Comparison of ENCODE assay signal across 8 cellular contexts in the genomic region with DNA sequence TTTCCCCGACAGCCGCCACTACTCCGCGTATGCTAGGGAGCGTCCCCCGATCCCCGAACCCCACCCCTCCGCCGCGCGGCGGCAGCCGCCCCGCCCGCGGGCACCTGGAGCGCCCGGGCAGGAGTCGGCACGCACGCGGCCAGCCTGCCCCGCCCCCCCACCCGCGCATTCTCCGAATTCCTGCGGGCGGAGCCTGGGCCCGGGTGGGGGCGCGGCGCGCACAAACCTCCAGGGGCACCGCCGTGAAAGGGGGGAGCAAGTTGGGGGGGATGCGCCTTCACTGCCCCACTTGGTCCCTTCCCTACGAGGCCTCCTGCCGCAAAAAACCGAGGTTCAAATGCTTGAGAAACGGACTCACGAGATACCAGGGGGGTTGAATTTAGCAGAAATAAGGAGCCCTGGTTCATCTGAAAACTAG. TPM values are rescaled to one million over a fixed set of nuclear protein-coding genes. Genes with fewer than 3 reads are reported as not detected.
DNase-seq lines count a peak whose midpoint lies in the region; ATAC-seq and TF ChIP-seq lines count a peak whose summit lies in the region.

No MANE protein-coding gene starts in this region.

- H3K27ac ChIP-seq in liver (ENCODE audit: low read depth in 1 of 2, low read length in 2 of 2) = peak overlapping the region; percentile 85 to 87
- peak overlapping the region in 1 of 2 donors; percentile 12 for H3K27ac ChIP-seq in testis

- H3K27me3 ChIP-seq in liver (ENCODE audit: control insufficient read depth in 4 of 4, insufficient read depth in 4 of 4, low read length in 3 of 4) (no peaks in the 10 kb centered on the region), testis (no peaks in the 10 kb centered on the region)

- TF ChIP-seq RAD21 in liver (IDR thresholded peaks at IDR 0.05) = no peak

- TF ChIP-seq POLR2A in testis (IDR thresholded peaks at IDR 0.05) = no peak

- intact Hi-C loops in testis (cut with DNase I; ENCODE audit: low total_unique reads) = no loop called here

- ATAC-seq in GM21447 (IDR thresholded peaks at IDR 0.05; ENCODE audit: unreplicated experiment) = no peak
- no peak for ATAC-seq in HG03457 (IDR thresholded peaks at IDR 0.05; ENCODE audit: unreplicated experiment)

- WGBS in liver = 1% methylated on average over 41 of the region's 41 CpGs
- 2 to 5% methylated on average over 10 to 34 of the region's 41 CpGs for WGBS in testis, 2 donors

- no peak for TF ChIP-seq CTCF in cardiac fibroblast (IDR thresholded peaks at IDR 0.05; ENCODE audit: low read depth, low read length)
- no peak for TF ChIP-seq CTCF in liver (IDR thresholded peaks at IDR 0.05; ENCODE audit: low read depth, low read length, missing input control)
- no peak for TF ChIP-seq CTCF in testis (IDR thresholded peaks at IDR 0.05)

- peak overlapping the region; percentile 85 to 89 for H3K4me3 ChIP-seq in cardiac fibroblast (replicated peaks in 1 of 2; ENCODE audit: low read depth in 2 of 2, low read length in 2 of 2)
- H3K4me3 ChIP-seq in liver (ENCODE audit: low read depth in 1 of 3, low read length in 3 of 3) = peak overlapping the region in 2 of 3 donors; percentile 88 to 97
- peak overlapping the region; percentile 63 to 75 for H3K4me3 ChIP-seq in testis

- H3K4me1 ChIP-seq in liver (ENCODE audit: control insufficient read depth in 4 of 4, insufficient read depth in 4 of 4, low read length in 3 of 4) (peaks cover 14 to 84% (median 57%) of the 10 kb centered on the region in 4 donors), testis (peaks cover 14% of the 10 kb centered on the region)

- H3K9ac ChIP-seq in liver (ENCODE audit: low read depth in 1 of 2, low read length in 2 of 2) = peak overlapping the region in 1 of 2 donors; percentile 57

- H3K36me3 ChIP-seq in liver (ENCODE audit: control insufficient read depth in 4 of 4, insufficient read depth in 3 of 4, low read depth in 1 of 4, low read length in 3 of 4) (no peaks in the 10 kb centered on the region), testis (ENCODE audit: low read depth, missing control alignments) (no peaks in the 10 kb centered on the region)

- peak; percentile 59 for DNase-seq in Caki2 (ENCODE audit: low read depth)
- DNase-seq in RKO (ENCODE audit: low spot score) = peak; percentile 41
- DNase-seq in cardiac fibroblast (ENCODE audit: low read depth in 2 of 2) = peak; percentile 34 to 56
- no peak for DNase-seq in testis
- no peak for DNase-seq in NCI-H187 (lab: John Stamatoyannopoulos, UW)

- in situ Hi-C loops in Caki2 (cut with HindIII; ENCODE audit: low pct_unique_long_range_greater_than_20kb, low sequenced_read_pairs) = no loop called here

- no peaks in the 10 kb centered on the region for H3K9me3 ChIP-seq in liver (ENCODE audit: control insufficient read depth in 4 of 4, low read length in 3 of 4)
- no peaks in the 10 kb centered on the region for H3K9me3 ChIP-seq in testis

TF ChIP-seq in liver, 16 proteins besides CTCF, POLR2A, EP300 and RAD21:
- TF ChIP-seq RXRA (IDR thresholded peaks at IDR 0.05) (no peak), NR2F2 (IDR thresholded peaks at IDR 0.05) (no peak), HNF4A (conservative IDR thresholded peaks at IDR 0.05) (no peak), EGR1 (IDR thresholded peaks at IDR 0.05; ENCODE audit: low read depth in 2 of 2) (no peak), JUND (IDR thresholded peaks at IDR 0.05) (no peak), YY1 (IDR thresholded peaks at IDR 0.05) (no peak), FOXA1 (IDR thresholded peaks at IDR 0.05) (no peak), FOXA2 (IDR thresholded peaks at IDR 0.05) (no peak), GABPA (IDR thresholded peaks at IDR 0.05 in 1 of 2, conservative IDR thresholded peaks at IDR 0.05 in 1 of 2) (no peak)
- TF ChIP-seq, protein P1, sequence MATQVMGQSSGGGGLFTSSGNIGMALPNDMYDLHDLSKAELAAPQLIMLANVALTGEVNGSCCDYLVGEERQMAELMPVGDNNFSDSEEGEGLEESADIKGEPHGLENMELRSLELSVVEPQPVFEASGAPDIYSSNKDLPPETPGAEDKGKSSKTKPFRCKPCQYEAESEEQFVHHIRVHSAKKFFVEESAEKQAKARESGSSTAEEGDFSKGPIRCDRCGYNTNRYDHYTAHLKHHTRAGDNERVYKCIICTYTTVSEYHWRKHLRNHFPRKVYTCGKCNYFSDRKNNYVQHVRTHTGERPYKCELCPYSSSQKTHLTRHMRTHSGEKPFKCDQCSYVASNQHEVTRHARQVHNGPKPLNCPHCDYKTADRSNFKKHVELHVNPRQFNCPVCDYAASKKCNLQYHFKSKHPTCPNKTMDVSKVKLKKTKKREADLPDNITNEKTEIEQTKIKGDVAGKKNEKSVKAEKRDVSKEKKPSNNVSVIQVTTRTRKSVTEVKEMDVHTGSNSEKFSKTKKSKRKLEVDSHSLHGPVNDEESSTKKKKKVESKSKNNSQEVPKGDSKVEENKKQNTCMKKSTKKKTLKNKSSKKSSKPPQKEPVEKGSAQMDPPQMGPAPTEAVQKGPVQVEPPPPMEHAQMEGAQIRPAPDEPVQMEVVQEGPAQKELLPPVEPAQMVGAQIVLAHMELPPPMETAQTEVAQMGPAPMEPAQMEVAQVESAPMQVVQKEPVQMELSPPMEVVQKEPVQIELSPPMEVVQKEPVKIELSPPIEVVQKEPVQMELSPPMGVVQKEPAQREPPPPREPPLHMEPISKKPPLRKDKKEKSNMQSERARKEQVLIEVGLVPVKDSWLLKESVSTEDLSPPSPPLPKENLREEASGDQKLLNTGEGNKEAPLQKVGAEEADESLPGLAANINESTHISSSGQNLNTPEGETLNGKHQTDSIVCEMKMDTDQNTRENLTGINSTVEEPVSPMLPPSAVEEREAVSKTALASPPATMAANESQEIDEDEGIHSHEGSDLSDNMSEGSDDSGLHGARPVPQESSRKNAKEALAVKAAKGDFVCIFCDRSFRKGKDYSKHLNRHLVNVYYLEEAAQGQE (IDR thresholded peaks at IDR 0.05) = no peak
TF ChIP-seq in liver: peak in this region for 0.

RNA-seq across cellular contexts. Expression of gene AJUBA, which starts 1.7 kb away (rescaled TPM):
- 109 and 119 TPM in 2 replicates for total RNA-seq in Caki2 (2014; rRNA removed; shearing (Covaris generic); ENCODE audit: low replicate concordance)
- total RNA-seq in liver (10 to 100 TPM; 15.9 to 34.9 TPM), testis (10 to 100 TPM; 11.3 to 11.9 TPM)
- polyA plus RNA-seq in liver (10 to 100 TPM; 15.5 to 23.4 TPM), testis (ENCODE audit: insufficient read depth, low read depth, low replicate concordance) (12.8 TPM)

RNA-seq across cellular contexts. Expression of gene HAUS4, which starts 23.8 kb away (rescaled TPM):
- 120 and 155 TPM in 2 replicates for total RNA-seq in Caki2 (2014; rRNA removed; shearing (Covaris generic); ENCODE audit: low replicate concordance)
- total RNA-seq in liver (10 to 100 TPM; 11.9 to 32.8 TPM), testis (10 to 100 TPM; 26.4 to 30.5 TPM)
- polyA plus RNA-seq in liver (1 to 10 TPM; 5.8 to 7.9 TPM), testis (ENCODE audit: insufficient read depth, low read depth, low replicate concordance) (22.4 TPM)

RNA-seq across cellular contexts. Expression of gene C14orf93, which starts 29.3 kb away (rescaled TPM):
- 5.5 and 21.9 TPM in 2 replicates for total RNA-seq in Caki2 (2014; rRNA removed; shearing (Covaris generic); ENCODE audit: low replicate concordance)
- 1 to 10 TPM; 3.8 to 7.1 TPM for total RNA-seq in liver
- 1 to 10 TPM; 2.1 to 3.0 TPM for polyA plus RNA-seq in liver
- 10 to 100 TPM; 12.5 to 17.5 TPM for total RNA-seq in testis
- polyA plus RNA-seq in testis (ENCODE audit: insufficient read depth, low read depth, low replicate concordance) = 4.5 TPM

RNA-seq across cellular contexts. Expression of gene PRMT5, which starts 51.5 kb away (rescaled TPM):
- 92.8 and 171 TPM in 2 replicates for total RNA-seq in Caki2 (2014; rRNA removed; shearing (Covaris generic); ENCODE audit: low replicate concordance)
- total RNA-seq in liver (10 to 100 TPM; 26.2 to 27.5 TPM), testis (10 to 100 TPM; 62.4 to 76.8 TPM)
- polyA plus RNA-seq in liver (10 to 100 TPM; 14.1 to 28.2 TPM), testis (ENCODE audit: insufficient read depth, low read depth, low replicate concordance) (73.9 TPM)

RNA-seq across cellular contexts. Expression of gene PSMB5, which starts 54.0 kb away (rescaled TPM):
- 225 and 270 TPM in 2 replicates for total RNA-seq in Caki2 (2014; rRNA removed; shearing (Covaris generic); ENCODE audit: low replicate concordance)
- 10 to 100 TPM; 74.0 to 88.2 TPM for total RNA-seq in liver
- 100 to 1,000 TPM; 102 to 152 TPM for polyA plus RNA-seq in liver
- total RNA-seq in testis = 100 to 1,000 TPM in 1 of 2 donors, 10 to 100 TPM in 1; 97.2 to 123 TPM
- polyA plus RNA-seq in testis (ENCODE audit: insufficient read depth, low read depth, low replicate concordance) = 145 TPM

Comparison
In these comparisons a context has a peak if more than half of its experiments do, and no peak if none do; other contexts are left out.
1. DNase-seq: peak in Caki2 (single experiment), RKO (single experiment) and cardiac fibroblast (2 of 2); none in testis (single experiment) and NCI-H187 (0 of 2).
2. Peak in every context shown above with its lines, with median percentiles within 50 percentile points of each other: H3K4me3 ChIP-seq.